1 cellular context compared by ENCODE assay signal in the genomic region with DNA sequence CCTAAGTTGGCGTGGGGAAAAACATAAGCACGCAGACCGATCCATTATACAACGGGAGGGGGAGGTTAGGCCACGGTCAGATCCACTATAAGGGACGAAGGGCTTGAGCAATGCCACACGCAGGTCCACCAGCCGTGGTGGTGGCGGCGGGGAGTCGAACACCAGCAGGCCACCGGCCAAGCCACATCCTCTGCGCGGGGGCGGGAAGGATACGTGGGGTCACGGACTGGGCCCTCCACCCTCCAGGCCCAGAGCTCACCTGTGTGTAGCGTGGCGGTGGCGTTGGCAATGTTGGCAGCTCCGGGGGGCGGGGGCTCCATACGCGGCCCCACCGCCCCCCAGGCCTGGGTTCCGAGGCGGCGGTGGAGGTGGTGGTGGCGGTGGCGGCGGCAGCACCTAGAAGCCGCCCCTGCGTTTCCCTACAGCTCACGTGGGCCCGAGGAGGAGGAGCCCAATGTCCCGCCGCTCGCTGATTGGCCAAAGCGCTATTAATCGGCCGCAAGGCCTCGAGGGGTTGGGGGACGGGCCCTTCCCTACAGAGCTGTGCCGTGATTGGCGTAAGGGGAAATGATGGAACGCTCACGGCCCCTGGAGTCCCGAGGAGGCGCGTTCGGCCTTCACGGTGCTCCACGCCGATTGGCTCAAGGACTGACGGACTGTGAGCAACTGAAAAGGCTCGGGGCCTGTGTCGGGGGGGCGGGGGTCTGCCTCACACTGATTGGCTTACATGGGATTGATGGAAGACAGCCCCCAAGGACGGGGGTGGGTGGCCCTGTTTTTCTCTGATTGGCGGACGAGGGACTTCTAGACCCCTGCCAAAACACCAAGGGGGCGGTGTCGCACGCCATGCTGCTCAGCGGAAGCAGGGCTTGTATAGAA.
TF ChIP-seq lines count a peak whose summit lies in the region.

A gene with protein sequence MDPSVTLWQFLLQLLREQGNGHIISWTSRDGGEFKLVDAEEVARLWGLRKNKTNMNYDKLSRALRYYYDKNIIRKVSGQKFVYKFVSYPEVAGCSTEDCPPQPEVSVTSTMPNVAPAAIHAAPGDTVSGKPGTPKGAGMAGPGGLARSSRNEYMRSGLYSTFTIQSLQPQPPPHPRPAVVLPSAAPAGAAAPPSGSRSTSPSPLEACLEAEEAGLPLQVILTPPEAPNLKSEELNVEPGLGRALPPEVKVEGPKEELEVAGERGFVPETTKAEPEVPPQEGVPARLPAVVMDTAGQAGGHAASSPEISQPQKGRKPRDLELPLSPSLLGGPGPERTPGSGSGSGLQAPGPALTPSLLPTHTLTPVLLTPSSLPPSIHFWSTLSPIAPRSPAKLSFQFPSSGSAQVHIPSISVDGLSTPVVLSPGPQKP (minus strand): TSS at position 400 of the 879 bp plus-strand sequence. CDS start 9,122 bp downstream, outside the sequence.

TF ChIP-seq in K562, 482 proteins besides CTCF, POLR2A, EP300 and RAD21 (continued from another document and continues in another):
- TF ChIP-seq RNF2 (IDR thresholded peaks at IDR 0.05) = peak; percentile 41; the same call in 1 of the 2 replicates
- TF ChIP-seq SIN3A (IDR thresholded peaks at IDR 0.05; ENCODE audit: borderline replicate concordance in 2 of 2, control insufficient read depth in 1 of 2, low read depth in 2 of 2, low read length in 2 of 2) = peak in 1 of 2 experiments; percentile 75; a peak in 2 of 4 replicates
- peak; percentile 97 for TF ChIP-seq EGR1 (conservative IDR thresholded peaks at IDR 0.05)
- TF ChIP-seq SOX6 (IDR thresholded peaks at IDR 0.05) = no peak
- peak; percentile 46; the same call in 1 of the 2 replicates for TF ChIP-seq TOE1 (IDR thresholded peaks at IDR 0.05; ENCODE audit: borderline replicate concordance)
- TF ChIP-seq TOE1 (CRISPR knock-in tag; IDR thresholded peaks at IDR 0.05; ENCODE audit: borderline replicate concordance, low read depth) = no peak
- TF ChIP-seq, protein P1, sequence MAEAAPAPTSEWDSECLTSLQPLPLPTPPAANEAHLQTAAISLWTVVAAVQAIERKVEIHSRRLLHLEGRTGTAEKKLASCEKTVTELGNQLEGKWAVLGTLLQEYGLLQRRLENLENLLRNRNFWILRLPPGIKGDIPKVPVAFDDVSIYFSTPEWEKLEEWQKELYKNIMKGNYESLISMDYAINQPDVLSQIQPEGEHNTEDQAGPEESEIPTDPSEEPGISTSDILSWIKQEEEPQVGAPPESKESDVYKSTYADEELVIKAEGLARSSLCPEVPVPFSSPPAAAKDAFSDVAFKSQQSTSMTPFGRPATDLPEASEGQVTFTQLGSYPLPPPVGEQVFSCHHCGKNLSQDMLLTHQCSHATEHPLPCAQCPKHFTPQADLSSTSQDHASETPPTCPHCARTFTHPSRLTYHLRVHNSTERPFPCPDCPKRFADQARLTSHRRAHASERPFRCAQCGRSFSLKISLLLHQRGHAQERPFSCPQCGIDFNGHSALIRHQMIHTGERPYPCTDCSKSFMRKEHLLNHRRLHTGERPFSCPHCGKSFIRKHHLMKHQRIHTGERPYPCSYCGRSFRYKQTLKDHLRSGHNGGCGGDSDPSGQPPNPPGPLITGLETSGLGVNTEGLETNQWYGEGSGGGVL (CRISPR knock-in tag; IDR thresholded peaks at IDR 0.05) = no peak
- TF ChIP-seq, protein P2, sequence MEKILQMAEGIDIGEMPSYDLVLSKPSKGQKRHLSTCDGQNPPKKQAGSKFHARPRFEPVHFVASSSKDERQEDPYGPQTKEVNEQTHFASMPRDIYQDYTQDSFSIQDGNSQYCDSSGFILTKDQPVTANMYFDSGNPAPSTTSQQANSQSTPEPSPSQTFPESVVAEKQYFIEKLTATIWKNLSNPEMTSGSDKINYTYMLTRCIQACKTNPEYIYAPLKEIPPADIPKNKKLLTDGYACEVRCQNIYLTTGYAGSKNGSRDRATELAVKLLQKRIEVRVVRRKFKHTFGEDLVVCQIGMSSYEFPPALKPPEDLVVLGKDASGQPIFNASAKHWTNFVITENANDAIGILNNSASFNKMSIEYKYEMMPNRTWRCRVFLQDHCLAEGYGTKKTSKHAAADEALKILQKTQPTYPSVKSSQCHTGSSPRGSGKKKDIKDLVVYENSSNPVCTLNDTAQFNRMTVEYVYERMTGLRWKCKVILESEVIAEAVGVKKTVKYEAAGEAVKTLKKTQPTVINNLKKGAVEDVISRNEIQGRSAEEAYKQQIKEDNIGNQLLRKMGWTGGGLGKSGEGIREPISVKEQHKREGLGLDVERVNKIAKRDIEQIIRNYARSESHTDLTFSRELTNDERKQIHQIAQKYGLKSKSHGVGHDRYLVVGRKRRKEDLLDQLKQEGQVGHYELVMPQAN (IDR thresholded peaks at IDR 0.05; ENCODE audit: borderline replicate concordance) = peak; percentile 75
- TF ChIP-seq ZNF274 (IDR thresholded peaks at IDR 0.05; ENCODE audit: borderline replicate concordance, low read depth, low read length) = no peak
- TF ChIP-seq GATA2 (CRISPR knock-in tag; IDR thresholded peaks at IDR 0.05) = no peak
- TF ChIP-seq ARID1B (IDR thresholded peaks at IDR 0.05) = 0 out of 2 replicates have a peak, but pooled peaks have one; percentile 8
- peak; percentile 66 for TF ChIP-seq L3MBTL2 (IDR thresholded peaks at IDR 0.05)
- TF ChIP-seq, protein P3, sequence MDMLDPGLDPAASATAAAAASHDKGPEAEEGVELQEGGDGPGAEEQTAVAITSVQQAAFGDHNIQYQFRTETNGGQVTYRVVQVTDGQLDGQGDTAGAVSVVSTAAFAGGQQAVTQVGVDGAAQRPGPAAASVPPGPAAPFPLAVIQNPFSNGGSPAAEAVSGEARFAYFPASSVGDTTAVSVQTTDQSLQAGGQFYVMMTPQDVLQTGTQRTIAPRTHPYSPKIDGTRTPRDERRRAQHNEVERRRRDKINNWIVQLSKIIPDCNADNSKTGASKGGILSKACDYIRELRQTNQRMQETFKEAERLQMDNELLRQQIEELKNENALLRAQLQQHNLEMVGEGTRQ (CRISPR knock-in tag; IDR thresholded peaks at IDR 0.05) = peak; percentile 91
- peak; percentile 40 for TF ChIP-seq SP2 (IDR thresholded peaks at IDR 0.05; ENCODE audit: extremely low read depth, low read depth, low read length, poor library complexity, severe bottlenecking)
- TF ChIP-seq, protein P4, sequence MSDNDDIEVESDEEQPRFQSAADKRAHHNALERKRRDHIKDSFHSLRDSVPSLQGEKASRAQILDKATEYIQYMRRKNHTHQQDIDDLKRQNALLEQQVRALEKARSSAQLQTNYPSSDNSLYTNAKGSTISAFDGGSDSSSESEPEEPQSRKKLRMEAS (CRISPR knock-in tag; IDR thresholded peaks at IDR 0.05) = peak; percentile 41; the same call in 1 of the 2 replicates
- TF ChIP-seq, protein P5, sequence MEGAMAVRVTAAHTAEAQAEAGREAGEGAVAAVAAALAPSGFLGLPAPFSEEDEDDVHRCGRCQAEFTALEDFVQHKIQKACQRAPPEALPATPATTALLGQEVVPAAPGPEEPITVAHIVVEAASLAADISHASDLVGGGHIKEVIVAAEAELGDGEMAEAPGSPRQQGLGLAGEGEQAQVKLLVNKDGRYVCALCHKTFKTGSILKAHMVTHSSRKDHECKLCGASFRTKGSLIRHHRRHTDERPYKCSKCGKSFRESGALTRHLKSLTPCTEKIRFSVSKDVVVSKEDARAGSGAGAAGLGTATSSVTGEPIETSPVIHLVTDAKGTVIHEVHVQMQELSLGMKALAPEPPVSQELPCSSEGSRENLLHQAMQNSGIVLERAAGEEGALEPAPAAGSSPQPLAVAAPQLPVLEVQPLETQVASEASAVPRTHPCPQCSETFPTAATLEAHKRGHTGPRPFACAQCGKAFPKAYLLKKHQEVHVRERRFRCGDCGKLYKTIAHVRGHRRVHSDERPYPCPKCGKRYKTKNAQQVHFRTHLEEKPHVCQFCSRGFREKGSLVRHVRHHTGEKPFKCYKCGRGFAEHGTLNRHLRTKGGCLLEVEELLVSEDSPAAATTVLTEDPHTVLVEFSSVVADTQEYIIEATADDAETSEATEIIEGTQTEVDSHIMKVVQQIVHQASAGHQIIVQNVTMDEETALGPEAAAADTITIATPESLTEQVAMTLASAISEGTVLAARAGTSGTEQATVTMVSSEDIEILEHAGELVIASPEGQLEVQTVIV (CRISPR knock-in tag; IDR thresholded peaks at IDR 0.05; ENCODE audit: borderline replicate concordance) = no peak
- no peak for TF ChIP-seq ZNF668 (CRISPR knock-in tag; IDR thresholded peaks at IDR 0.05)
- no peak for TF ChIP-seq TEAD4 (IDR thresholded peaks at IDR 0.05; ENCODE audit: low read length)
- no peak for TF ChIP-seq TEAD4 (CRISPR knock-in tag; IDR thresholded peaks at IDR 0.05; ENCODE audit: borderline replicate concordance)
- TF ChIP-seq, protein P6, sequence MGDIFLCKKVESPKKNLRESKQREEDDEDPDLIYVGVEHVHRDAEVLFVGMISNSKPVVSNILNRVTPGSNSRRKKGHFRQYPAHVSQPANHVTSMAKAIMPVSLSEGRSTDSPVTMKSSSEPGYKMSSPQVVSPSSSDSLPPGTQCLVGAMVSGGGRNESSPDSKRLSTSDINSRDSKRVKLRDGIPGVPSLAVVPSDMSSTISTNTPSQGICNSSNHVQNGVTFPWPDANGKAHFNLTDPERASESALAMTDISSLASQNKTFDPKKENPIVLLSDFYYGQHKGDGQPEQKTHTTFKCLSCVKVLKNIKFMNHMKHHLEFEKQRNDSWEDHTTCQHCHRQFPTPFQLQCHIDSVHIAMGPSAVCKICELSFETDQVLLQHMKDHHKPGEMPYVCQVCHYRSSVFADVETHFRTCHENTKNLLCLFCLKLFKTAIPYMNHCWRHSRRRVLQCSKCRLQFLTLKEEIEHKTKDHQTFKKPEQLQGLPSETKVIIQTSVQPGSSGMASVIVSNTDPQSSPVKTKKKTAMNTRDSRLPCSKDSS (IDR thresholded peaks at IDR 0.05; ENCODE audit: low read depth, partially characterized antibody) = no peak
- no peak for TF ChIP-seq PHTF2 (CRISPR knock-in tag; IDR thresholded peaks at IDR 0.05)
- no peak for TF ChIP-seq ZNF3 (CRISPR knock-in tag; IDR thresholded peaks at IDR 0.05)
- TF ChIP-seq, protein P7, sequence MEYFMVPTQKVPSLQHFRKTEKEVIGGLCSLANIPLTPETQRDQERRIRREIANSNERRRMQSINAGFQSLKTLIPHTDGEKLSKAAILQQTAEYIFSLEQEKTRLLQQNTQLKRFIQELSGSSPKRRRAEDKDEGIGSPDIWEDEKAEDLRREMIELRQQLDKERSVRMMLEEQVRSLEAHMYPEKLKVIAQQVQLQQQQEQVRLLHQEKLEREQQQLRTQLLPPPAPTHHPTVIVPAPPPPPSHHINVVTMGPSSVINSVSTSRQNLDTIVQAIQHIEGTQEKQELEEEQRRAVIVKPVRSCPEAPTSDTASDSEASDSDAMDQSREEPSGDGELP (CRISPR knock-in tag; IDR thresholded peaks at IDR 0.05; ENCODE audit: borderline replicate concordance) = peak; percentile 67; the same call in 1 of the 2 replicates
- TF ChIP-seq LARP7 (IDR thresholded peaks at IDR 0.05) = no peak
- TF ChIP-seq ZNF12 (CRISPR knock-in tag; IDR thresholded peaks at IDR 0.05) = no peak
- TF ChIP-seq, protein P8, sequence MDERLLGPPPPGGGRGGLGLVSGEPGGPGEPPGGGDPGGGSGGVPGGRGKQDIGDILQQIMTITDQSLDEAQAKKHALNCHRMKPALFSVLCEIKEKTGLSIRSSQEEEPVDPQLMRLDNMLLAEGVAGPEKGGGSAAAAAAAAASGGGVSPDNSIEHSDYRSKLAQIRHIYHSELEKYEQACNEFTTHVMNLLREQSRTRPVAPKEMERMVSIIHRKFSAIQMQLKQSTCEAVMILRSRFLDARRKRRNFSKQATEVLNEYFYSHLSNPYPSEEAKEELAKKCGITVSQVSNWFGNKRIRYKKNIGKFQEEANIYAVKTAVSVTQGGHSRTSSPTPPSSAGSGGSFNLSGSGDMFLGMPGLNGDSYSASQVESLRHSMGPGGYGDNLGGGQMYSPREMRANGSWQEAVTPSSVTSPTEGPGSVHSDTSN (CRISPR knock-in tag; IDR thresholded peaks at IDR 0.05; ENCODE audit: low read depth) = 0 out of 2 replicates have a peak, but pooled peaks have one; percentile 3
- TF ChIP-seq, protein P8 (tag; conservative IDR thresholded peaks at IDR 0.05; ENCODE audit: low read depth) = peak; percentile 74
- no peak for TF ChIP-seq TARDBP (IDR thresholded peaks at IDR 0.05)
- TF ChIP-seq EHMT2 (IDR thresholded peaks at IDR 0.05) = no peak
- peak; percentile 31; the same call in 1 of the 2 replicates for TF ChIP-seq POLR2H (tag; IDR thresholded peaks at IDR 0.05; ENCODE audit: low read depth)
- TF ChIP-seq ARID2 (IDR thresholded peaks at IDR 0.05) = no peak
- TF ChIP-seq POLR3A (IDR thresholded peaks at IDR 0.05; ENCODE audit: borderline replicate concordance, extremely low read depth, insufficient read depth, insufficient read length) = no peak
- TF ChIP-seq CREM (IDR thresholded peaks at IDR 0.05; ENCODE audit: low read depth) = peak; percentile 62
- TF ChIP-seq, protein P9, sequence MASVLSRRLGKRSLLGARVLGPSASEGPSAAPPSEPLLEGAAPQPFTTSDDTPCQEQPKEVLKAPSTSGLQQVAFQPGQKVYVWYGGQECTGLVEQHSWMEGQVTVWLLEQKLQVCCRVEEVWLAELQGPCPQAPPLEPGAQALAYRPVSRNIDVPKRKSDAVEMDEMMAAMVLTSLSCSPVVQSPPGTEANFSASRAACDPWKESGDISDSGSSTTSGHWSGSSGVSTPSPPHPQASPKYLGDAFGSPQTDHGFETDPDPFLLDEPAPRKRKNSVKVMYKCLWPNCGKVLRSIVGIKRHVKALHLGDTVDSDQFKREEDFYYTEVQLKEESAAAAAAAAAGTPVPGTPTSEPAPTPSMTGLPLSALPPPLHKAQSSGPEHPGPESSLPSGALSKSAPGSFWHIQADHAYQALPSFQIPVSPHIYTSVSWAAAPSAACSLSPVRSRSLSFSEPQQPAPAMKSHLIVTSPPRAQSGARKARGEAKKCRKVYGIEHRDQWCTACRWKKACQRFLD (CRISPR knock-in tag; IDR thresholded peaks at IDR 0.05) = 0 out of 2 replicates have a peak, but pooled peaks have one; percentile 32
- peak; percentile 46 for TF ChIP-seq SAP30 (IDR thresholded peaks at IDR 0.05; ENCODE audit: borderline replicate concordance, insufficient read depth, low read depth, low read length, poor library complexity, severe bottlenecking)
- TF ChIP-seq ZNF41 (CRISPR knock-in tag; conservative IDR thresholded peaks at IDR 0.05) = no peak
- TF ChIP-seq, protein P10, sequence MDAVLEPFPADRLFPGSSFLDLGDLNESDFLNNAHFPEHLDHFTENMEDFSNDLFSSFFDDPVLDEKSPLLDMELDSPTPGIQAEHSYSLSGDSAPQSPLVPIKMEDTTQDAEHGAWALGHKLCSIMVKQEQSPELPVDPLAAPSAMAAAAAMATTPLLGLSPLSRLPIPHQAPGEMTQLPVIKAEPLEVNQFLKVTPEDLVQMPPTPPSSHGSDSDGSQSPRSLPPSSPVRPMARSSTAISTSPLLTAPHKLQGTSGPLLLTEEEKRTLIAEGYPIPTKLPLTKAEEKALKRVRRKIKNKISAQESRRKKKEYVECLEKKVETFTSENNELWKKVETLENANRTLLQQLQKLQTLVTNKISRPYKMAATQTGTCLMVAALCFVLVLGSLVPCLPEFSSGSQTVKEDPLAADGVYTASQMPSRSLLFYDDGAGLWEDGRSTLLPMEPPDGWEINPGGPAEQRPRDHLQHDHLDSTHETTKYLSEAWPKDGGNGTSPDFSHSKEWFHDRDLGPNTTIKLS (IDR thresholded peaks at IDR 0.05; ENCODE audit: borderline replicate concordance, low read depth) = peak; percentile 47; the same call in 1 of the 2 replicates
- no peak for TF ChIP-seq ZC3H8 (IDR thresholded peaks at IDR 0.05)
